1 cellular context compared by ENCODE assay signal in genomic region chr1:54407201-54407956, GRCh38.
A peak's percentile ranks its signal among the peaks of the same experiment; 100 is the strongest.
TF ChIP-seq lines count a peak whose summit lies in the region.

No MANE protein-coding gene starts in this region.

TF ChIP-seq in GM12878, 131 proteins besides CTCF, POLR2A, EP300 and RAD21 (continued from another document and continues in another):
- no peak for TF ChIP-seq ZNF687 (IDR thresholded peaks at IDR 0.05)
- TF ChIP-seq CBFB (IDR thresholded peaks at IDR 0.05; ENCODE audit: low read depth) = no peak
- TF ChIP-seq GABPA (IDR thresholded peaks at IDR 0.05; ENCODE audit: low read depth) = no peak; the same call in 1 of the 2 replicates
- no peak for TF ChIP-seq MYB (IDR thresholded peaks at IDR 0.05; ENCODE audit: borderline replicate concordance, low read depth, low read length)
- peak; percentile 57; the same call in 1 of the 2 replicates for TF ChIP-seq ATF2 (IDR thresholded peaks at IDR 0.05; ENCODE audit: low read length)
- TF ChIP-seq ZBTB4 (CRISPR knock-in tag; IDR thresholded peaks at IDR 0.05) = no peak
- TF ChIP-seq RFX5 (IDR thresholded peaks at IDR 0.05; ENCODE audit: low read depth, low read length) = peak; percentile 31; the same call in 1 of the 2 replicates
- no peak for TF ChIP-seq NR2C1 (IDR thresholded peaks at IDR 0.05)
- TF ChIP-seq EED (IDR thresholded peaks at IDR 0.05; ENCODE audit: low read depth) = peak; percentile 47; the same call in 1 of the 2 replicates
- TF ChIP-seq KLF5 (IDR thresholded peaks at IDR 0.05; ENCODE audit: partially characterized antibody) = no peak
- peak; percentile 97 for TF ChIP-seq RELB (IDR thresholded peaks at IDR 0.05; ENCODE audit: low read depth)
- TF ChIP-seq SREBF2 (IDR thresholded peaks at IDR 0.05; ENCODE audit: low read length) = no peak
- TF ChIP-seq HSF1 (IDR thresholded peaks at IDR 0.05; ENCODE audit: low read depth, low read length) = no peak
- TF ChIP-seq USF1 (IDR thresholded peaks at IDR 0.05; ENCODE audit: borderline replicate concordance, extremely low read length, insufficient read depth, low read depth, low read length) = no peak
- TF ChIP-seq TCF3 (IDR thresholded peaks at IDR 0.05; ENCODE audit: borderline replicate concordance, insufficient read depth, low read depth, low read length) = no peak
- no peak; the same call in 1 of the 2 replicates for TF ChIP-seq SIN3A (IDR thresholded peaks at IDR 0.05; ENCODE audit: low read depth, low read length)
- TF ChIP-seq CEBPZ (IDR thresholded peaks at IDR 0.05; ENCODE audit: low read depth, low read length) = no peak
- TF ChIP-seq FOS (IDR thresholded peaks at IDR 0.05; ENCODE audit: borderline replicate concordance, extremely low read depth, insufficient read length) = no peak
- no peak for TF ChIP-seq ESRRA (IDR thresholded peaks at IDR 0.05; ENCODE audit: low read length)
- TF ChIP-seq POLR2AphosphoS2 (IDR thresholded peaks at IDR 0.05; ENCODE audit: low read depth, low read length) = no peak
- no peak for TF ChIP-seq BACH1 (IDR thresholded peaks at IDR 0.05; ENCODE audit: borderline replicate concordance)
- TF ChIP-seq MTA3 (IDR thresholded peaks at IDR 0.05; ENCODE audit: borderline replicate concordance, low read length) = peak; percentile 57; the same call in 1 of the 2 replicates
- no peak for TF ChIP-seq PAX8 (IDR thresholded peaks at IDR 0.05)
- no peak for TF ChIP-seq WRNIP1 (IDR thresholded peaks at IDR 0.05; ENCODE audit: borderline replicate concordance, low read depth, low read length)
- TF ChIP-seq MAX (IDR thresholded peaks at IDR 0.05; ENCODE audit: low read depth, low read length) = peak; percentile 53; the same call in 1 of the 2 replicates
- TF ChIP-seq SMAD5 (IDR thresholded peaks at IDR 0.05; ENCODE audit: low read depth) = no peak
- TF ChIP-seq ASH2L (IDR thresholded peaks at IDR 0.05; ENCODE audit: borderline replicate concordance, low read depth) = no peak
- 0 out of 2 replicates have a peak, but pooled peaks have one; percentile 46 for TF ChIP-seq TCF7 (IDR thresholded peaks at IDR 0.05; ENCODE audit: borderline replicate concordance)
- no peak for TF ChIP-seq EZH2 (IDR thresholded peaks at IDR 0.05; ENCODE audit: borderline replicate concordance, control insufficient read depth, low read depth, low read length)
- TF ChIP-seq NFIC (IDR thresholded peaks at IDR 0.05; ENCODE audit: low read depth, low read length) = no peak; the same call in 1 of the 2 replicates
- no peak for TF ChIP-seq PBX3 (IDR thresholded peaks at IDR 0.05; ENCODE audit: insufficient replicate concordance, low read depth, low read length)
- TF ChIP-seq MYC (IDR thresholded peaks at IDR 0.05; ENCODE audit: insufficient read depth, insufficient read length, insufficient replicate concordance, low read length, severe bottlenecking) = no peak
- TF ChIP-seq ATF7 (IDR thresholded peaks at IDR 0.05; ENCODE audit: low read depth) = peak; percentile 52
- TF ChIP-seq BCL11A (IDR thresholded peaks at IDR 0.05; ENCODE audit: low read depth, low read length) = no peak
- TF ChIP-seq SIX5 (IDR thresholded peaks at IDR 0.05; ENCODE audit: low read depth, low read length, severe bottlenecking) = no peak
- no peak for TF ChIP-seq ZSCAN29 (IDR thresholded peaks at IDR 0.05)
- no peak for TF ChIP-seq E2F4 (IDR thresholded peaks at IDR 0.05; ENCODE audit: low read depth, low read length)
- no peak for TF ChIP-seq KAT2A (conservative IDR thresholded peaks at IDR 0.05; ENCODE audit: control insufficient read depth, low read depth, low read length)
- no peak for TF ChIP-seq SUPT20H (IDR thresholded peaks at IDR 0.05; ENCODE audit: borderline replicate concordance, control insufficient read depth, low read depth, low read length)
- TF ChIP-seq NRF1 (conservative IDR thresholded peaks at IDR 0.05; ENCODE audit: low read depth, low read length) = no peak
- TF ChIP-seq CHD2 (IDR thresholded peaks at IDR 0.05; ENCODE audit: borderline replicate concordance, low read depth, low read length) = peak; percentile 41; the same call in 1 of the 2 replicates
- TF ChIP-seq MTA2 (IDR thresholded peaks at IDR 0.05; ENCODE audit: low read depth) = peak; percentile 24; the same call in 1 of the 2 replicates
- TF ChIP-seq SPI1 (IDR thresholded peaks at IDR 0.05; ENCODE audit: borderline replicate concordance, insufficient read depth, low read depth, low read length) = no peak
